1 cellular context compared by ENCODE assay signal in the genomic region with DNA sequence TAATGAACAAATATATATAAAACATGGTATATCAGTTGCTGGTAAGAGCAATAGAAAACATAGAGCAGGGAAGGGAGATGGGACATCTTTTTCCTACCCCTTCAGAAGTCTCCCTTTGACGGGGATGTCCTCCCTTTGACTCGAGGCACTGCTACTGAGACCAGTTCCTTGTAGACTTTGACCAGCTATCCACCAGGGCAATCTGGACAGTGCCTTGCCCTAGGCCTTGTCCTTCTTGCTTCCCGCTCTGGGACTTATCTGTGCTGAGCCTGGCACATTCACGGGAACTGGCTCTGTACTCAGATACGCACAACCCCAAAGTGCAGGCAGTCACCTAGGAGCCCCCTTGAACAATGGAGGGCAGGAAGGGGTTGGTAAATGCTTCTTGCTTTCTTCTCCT.
TF ChIP-seq lines count a peak whose summit lies in the region.

No MANE protein-coding gene starts in this region.

TF ChIP-seq in GM23338, 12 proteins besides CTCF, POLR2A, EP300 and RAD21 (continued from another document):
- TF ChIP-seq, protein P1, sequence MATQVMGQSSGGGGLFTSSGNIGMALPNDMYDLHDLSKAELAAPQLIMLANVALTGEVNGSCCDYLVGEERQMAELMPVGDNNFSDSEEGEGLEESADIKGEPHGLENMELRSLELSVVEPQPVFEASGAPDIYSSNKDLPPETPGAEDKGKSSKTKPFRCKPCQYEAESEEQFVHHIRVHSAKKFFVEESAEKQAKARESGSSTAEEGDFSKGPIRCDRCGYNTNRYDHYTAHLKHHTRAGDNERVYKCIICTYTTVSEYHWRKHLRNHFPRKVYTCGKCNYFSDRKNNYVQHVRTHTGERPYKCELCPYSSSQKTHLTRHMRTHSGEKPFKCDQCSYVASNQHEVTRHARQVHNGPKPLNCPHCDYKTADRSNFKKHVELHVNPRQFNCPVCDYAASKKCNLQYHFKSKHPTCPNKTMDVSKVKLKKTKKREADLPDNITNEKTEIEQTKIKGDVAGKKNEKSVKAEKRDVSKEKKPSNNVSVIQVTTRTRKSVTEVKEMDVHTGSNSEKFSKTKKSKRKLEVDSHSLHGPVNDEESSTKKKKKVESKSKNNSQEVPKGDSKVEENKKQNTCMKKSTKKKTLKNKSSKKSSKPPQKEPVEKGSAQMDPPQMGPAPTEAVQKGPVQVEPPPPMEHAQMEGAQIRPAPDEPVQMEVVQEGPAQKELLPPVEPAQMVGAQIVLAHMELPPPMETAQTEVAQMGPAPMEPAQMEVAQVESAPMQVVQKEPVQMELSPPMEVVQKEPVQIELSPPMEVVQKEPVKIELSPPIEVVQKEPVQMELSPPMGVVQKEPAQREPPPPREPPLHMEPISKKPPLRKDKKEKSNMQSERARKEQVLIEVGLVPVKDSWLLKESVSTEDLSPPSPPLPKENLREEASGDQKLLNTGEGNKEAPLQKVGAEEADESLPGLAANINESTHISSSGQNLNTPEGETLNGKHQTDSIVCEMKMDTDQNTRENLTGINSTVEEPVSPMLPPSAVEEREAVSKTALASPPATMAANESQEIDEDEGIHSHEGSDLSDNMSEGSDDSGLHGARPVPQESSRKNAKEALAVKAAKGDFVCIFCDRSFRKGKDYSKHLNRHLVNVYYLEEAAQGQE (IDR thresholded peaks at IDR 0.05; ENCODE audit: unreplicated experiment) = no peak
- no peak for TF ChIP-seq ETS1 (IDR thresholded peaks at IDR 0.05)
- TF ChIP-seq, protein P2, sequence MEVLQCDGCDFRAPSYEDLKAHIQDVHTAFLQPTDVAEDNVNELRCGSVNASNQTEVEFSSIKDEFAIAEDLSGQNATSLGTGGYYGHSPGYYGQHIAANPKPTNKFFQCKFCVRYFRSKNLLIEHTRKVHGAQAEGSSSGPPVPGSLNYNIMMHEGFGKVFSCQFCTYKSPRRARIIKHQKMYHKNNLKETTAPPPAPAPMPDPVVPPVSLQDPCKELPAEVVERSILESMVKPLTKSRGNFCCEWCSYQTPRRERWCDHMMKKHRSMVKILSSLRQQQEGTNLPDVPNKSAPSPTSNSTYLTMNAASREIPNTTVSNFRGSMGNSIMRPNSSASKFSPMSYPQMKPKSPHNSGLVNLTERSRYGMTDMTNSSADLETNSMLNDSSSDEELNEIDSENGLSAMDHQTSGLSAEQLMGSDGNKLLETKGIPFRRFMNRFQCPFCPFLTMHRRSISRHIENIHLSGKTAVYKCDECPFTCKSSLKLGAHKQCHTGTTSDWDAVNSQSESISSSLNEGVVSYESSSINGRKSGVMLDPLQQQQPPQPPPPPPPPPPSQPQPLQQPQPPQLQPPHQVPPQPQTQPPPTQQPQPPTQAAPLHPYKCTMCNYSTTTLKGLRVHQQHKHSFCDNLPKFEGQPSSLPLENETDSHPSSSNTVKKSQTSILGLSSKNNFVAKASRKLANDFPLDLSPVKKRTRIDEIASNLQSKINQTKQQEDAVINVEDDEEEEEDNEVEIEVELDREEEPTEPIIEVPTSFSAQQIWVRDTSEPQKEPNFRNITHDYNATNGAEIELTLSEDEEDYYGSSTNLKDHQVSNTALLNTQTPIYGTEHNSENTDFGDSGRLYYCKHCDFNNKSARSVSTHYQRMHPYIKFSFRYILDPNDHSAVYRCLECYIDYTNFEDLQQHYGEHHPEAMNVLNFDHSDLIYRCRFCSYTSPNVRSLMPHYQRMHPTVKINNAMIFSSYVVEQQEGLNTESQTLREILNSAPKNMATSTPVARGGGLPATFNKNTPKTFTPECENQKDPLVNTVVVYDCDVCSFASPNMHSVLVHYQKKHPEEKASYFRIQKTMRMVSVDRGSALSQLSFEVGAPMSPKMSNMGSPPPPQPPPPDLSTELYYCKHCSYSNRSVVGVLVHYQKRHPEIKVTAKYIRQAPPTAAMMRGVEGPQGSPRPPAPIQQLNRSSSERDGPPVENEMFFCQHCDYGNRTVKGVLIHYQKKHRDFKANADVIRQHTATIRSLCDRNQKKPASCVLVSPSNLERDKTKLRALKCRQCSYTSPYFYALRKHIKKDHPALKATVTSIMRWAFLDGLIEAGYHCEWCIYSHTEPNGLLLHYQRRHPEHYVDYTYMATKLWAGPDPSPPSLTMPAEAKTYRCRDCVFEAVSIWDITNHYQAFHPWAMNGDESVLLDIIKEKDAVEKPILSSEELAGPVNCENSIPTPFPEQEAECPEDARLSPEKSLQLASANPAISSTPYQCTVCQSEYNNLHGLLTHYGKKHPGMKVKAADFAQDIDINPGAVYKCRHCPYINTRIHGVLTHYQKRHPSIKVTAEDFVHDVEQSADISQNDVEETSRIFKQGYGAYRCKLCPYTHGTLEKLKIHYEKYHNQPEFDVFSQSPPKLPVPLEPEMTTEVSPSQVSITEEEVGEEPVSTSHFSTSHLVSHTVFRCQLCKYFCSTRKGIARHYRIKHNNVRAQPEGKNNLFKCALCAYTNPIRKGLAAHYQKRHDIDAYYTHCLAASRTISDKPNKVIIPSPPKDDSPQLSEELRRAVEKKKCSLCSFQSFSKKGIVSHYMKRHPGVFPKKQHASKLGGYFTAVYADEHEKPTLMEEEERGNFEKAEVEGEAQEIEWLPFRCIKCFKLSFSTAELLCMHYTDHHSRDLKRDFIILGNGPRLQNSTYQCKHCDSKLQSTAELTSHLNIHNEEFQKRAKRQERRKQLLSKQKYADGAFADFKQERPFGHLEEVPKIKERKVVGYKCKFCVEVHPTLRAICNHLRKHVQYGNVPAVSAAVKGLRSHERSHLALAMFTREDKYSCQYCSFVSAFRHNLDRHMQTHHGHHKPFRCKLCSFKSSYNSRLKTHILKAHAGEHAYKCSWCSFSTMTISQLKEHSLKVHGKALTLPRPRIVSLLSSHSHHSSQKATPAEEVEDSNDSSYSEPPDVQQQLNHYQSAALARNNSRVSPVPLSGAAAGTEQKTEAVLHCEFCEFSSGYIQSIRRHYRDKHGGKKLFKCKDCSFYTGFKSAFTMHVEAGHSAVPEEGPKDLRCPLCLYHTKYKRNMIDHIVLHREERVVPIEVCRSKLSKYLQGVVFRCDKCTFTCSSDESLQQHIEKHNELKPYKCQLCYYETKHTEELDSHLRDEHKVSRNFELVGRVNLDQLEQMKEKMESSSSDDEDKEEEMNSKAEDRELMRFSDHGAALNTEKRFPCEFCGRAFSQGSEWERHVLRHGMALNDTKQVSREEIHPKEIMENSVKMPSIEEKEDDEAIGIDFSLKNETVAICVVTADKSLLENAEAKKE (CRISPR knock-in tag; IDR thresholded peaks at IDR 0.05) = no peak
- no peak for TF ChIP-seq POLR2AphosphoS5 (IDR thresholded peaks at IDR 0.05; ENCODE audit: low read depth)
- no peak for TF ChIP-seq EZH2 (IDR thresholded peaks at IDR 0.05; ENCODE audit: low read depth, unreplicated experiment)
- no peak for TF ChIP-seq NANOG (IDR thresholded peaks at IDR 0.05; ENCODE audit: borderline replicate concordance)
- TF ChIP-seq CREB1 (CRISPR knock-in tag; IDR thresholded peaks at IDR 0.05; ENCODE audit: low read depth) = no peak
- TF ChIP-seq ZNF331 (CRISPR knock-in tag; IDR thresholded peaks at IDR 0.05; ENCODE audit: low read depth) = no peak
- TF ChIP-seq STAT1 (IDR thresholded peaks at IDR 0.05; ENCODE audit: unreplicated experiment) = no peak
- TF ChIP-seq JUNB (IDR thresholded peaks at IDR 0.05; ENCODE audit: unreplicated experiment) = no peak
- TF ChIP-seq ZNF114 (CRISPR knock-in tag; IDR thresholded peaks at IDR 0.05) = no peak
TF ChIP-seq in GM23338: peak in this region for 0.
